10 cellular contexts compared by ENCODE assay signal in genomic region chr6:11711644-11711993, GRCh38.
DNase-seq lines count a peak whose midpoint lies in the region; ATAC-seq and TF ChIP-seq lines count a peak whose summit lies in the region.
"Had no signal": no experiment of that assay in that cellular context is flagged by ENCODE, and none has a peak within 500 bp of the region (broad histone marks: within the 10 kb centered on the region; RNA-seq: fewer than 3 reads in every experiment).

No MANE protein-coding gene starts in this region.

- peaks cover 78% of the 10 kb centered on the region for H3K4me1 Mint-ChIP-seq in activated naive CD4-positive, alpha-beta T cell treated with anti-CD3 and anti-CD28 coated beads for 36 hours (ENCODE audit: low read depth)

- H3K9me3 Mint-ChIP-seq in activated naive CD4-positive, alpha-beta T cell treated with anti-CD3 and anti-CD28 coated beads for 36 hours: peaks cover 8% of the 10 kb centered on the region

- DNase-seq in activated naive CD4-positive, alpha-beta T cell treated with anti-CD3 and anti-CD28 coated beads for 36 hours: peak; percentile 79
- DNase-seq in stimulated activated CD4-positive, alpha-beta T cell treated with anti-CD3 and anti-CD28 coated beads, Interleukin-15, amount 100 ng/mL, for 48 hours (ENCODE audit: low read depth in 2 of 2): peak; percentile 59 to 72
- DNase-seq in ACHN (no peak), DMS 273 (lab: John Stamatoyannopoulos, UW; ENCODE audit: unreplicated experiment) (no peak), uterus (no peak)
- DNase-seq: ovary had no signal

- in situ Hi-C loops in ACHN (cut with HindIII; ENCODE audit: low pct_ligation_motif_present, low pct_unique_long_range_greater_than_20kb, low sequenced_read_pairs): no loop called here

- H3K36me3 Mint-ChIP-seq in activated naive CD4-positive, alpha-beta T cell treated with anti-CD3 and anti-CD28 coated beads for 36 hours (ENCODE audit: low read depth): peaks cover 43% of the 10 kb centered on the region

- TF ChIP-seq CTCF in uterus (IDR thresholded peaks at IDR 0.05): no peak

- H3K9me3 ChIP-seq in uterus: no peaks in the 10 kb centered on the region
- H3K9me3 ChIP-seq: ovary had no signal

- H3K4me1 ChIP-seq in uterus: no peaks in the 10 kb centered on the region

- no peaks in the 10 kb centered on the region for H3K27me3 Mint-ChIP-seq in activated naive CD4-positive, alpha-beta T cell treated with anti-CD3 and anti-CD28 coated beads for 36 hours (ENCODE audit: low read depth)

- CTCF ChIA-PET in activated naive CD4-positive, alpha-beta T cell treated with anti-CD3 and anti-CD28 coated beads for 36 hours (lab: Charles Lee): interaction anchor here (0.6 to 2.5 kb wide), 8 partner anchors 10 to 352 kb away, joined by 3 to 16 read pairs (median 4); no protein-coding TSS in a partner anchor

- H3K4me3 Mint-ChIP-seq in activated naive CD4-positive, alpha-beta T cell treated with anti-CD3 and anti-CD28 coated beads for 36 hours: peak overlapping the region; percentile 46

- no peak overlapping the region for H3K4me3 ChIP-seq in uterus
- H3K4me3 ChIP-seq: ovary had no signal

- no peaks in the 10 kb centered on the region for H3K27me3 ChIP-seq in uterus
- H3K27me3 ChIP-seq: ovary had no signal

- intact Hi-C loops in activated naive CD4-positive, alpha-beta T cell treated with anti-CD3 and anti-CD28 coated beads for 36 hours (cut with micrococcal nuclease): loop anchor here (2.0 to 10.0 kb wide), 7 partner anchors 55 to 1723 kb away; partner anchors contain the start of gene SMIM13
- intact Hi-C loops in uterus (cut with DNase I; ENCODE audit: low total_unique reads): no loop called here

- H3K27ac ChIP-seq in uterus: no peak overlapping the region
- H3K27ac ChIP-seq: ovary had no signal

- TF ChIP-seq POLR2A in uterus (IDR thresholded peaks at IDR 0.05): no peak

- ATAC-seq in GM18502 (IDR thresholded peaks at IDR 0.05; ENCODE audit: poor library complexity, unreplicated experiment) (peak; percentile 51), HG03439 (IDR thresholded peaks at IDR 0.05; ENCODE audit: unreplicated experiment) (peak; percentile 50), GM19324 (IDR thresholded peaks at IDR 0.05; ENCODE audit: low FRiP score, unreplicated experiment) (no peak)
- ATAC-seq: SK-N-SH treated with all-trans-retinoic acid at 6 μM for 48 hours had no signal

- H3K36me3 ChIP-seq in uterus: no peaks in the 10 kb centered on the region
- H3K36me3 ChIP-seq: ovary had no signal

- H3K27ac Mint-ChIP-seq in activated naive CD4-positive, alpha-beta T cell treated with anti-CD3 and anti-CD28 coated beads for 36 hours: peak overlapping the region; percentile 97

Comparison
In these comparisons a context has a peak if more than half of its experiments do, and no peak if none do; other contexts are left out.
1. DNase-seq: peak in activated naive CD4-positive, alpha-beta T cell treated with anti-CD3 and anti-CD28 coated beads for 36 hours (single experiment) and stimulated activated CD4-positive, alpha-beta T cell treated with anti-CD3 and anti-CD28 coated beads, Interleukin-15, amount 100 ng/mL, for 48 hours (2 of 2); none in ACHN (single experiment), DMS 273 (single experiment) and uterus (0 of 2).